Comparison of ENCODE assay signal across 24 cellular contexts in genomic region chr18:50642439-50642838, GRCh38.
"Had no signal": no experiment of that assay in that cellular context is flagged by ENCODE, and none has a peak within 500 bp of the region (broad histone marks: within the 10 kb centered on the region; RNA-seq: fewer than 3 reads in every experiment).

No MANE protein-coding gene starts in this region.

- H3K27me3 ChIP-seq: brain microvascular endothelial cell, esophagus squamous epithelium, gastroesophageal sphincter, heart right ventricle, hepatocyte had no signal

- H3K4me1 ChIP-seq: esophagus squamous epithelium had no signal

- H3K27ac ChIP-seq: brain microvascular endothelial cell, epithelial cell of prostate, esophagus squamous epithelium, gastroesophageal sphincter, heart right ventricle, hepatocyte, WERI-Rb-1 had no signal

- H3K4me3 ChIP-seq: esophagus squamous epithelium, gastroesophageal sphincter, heart right ventricle, hepatocyte had no signal

- H3K9me3 ChIP-seq: esophagus squamous epithelium, gastroesophageal sphincter, heart right ventricle had no signal

- H3K36me3 ChIP-seq: brain microvascular endothelial cell, esophagus squamous epithelium, gastroesophageal sphincter, heart right ventricle, WERI-Rb-1 had no signal

- DNase-seq: activated B cell treated with CpG ODN at 0.5 μM for 24 hours; activated CD4-positive, alpha-beta T cell treated with anti-CD3 and anti-CD28 coated beads for 48 hours; activated CD4-positive, alpha-beta T cell treated with anti-CD3 and anti-CD28 coated beads, Interleukin-2, amount 50 U/mL, for 1 hour; activated CD4-positive, alpha-beta T cell treated with anti-CD3 and anti-CD28 coated beads, Interleukin-2, amount 50 U/mL, for 48 hours; activated CD8-positive, alpha-beta memory T cell treated with anti-CD3 and anti-CD28 coated beads for 24 hours; activated CD8-positive, alpha-beta T cell treated with anti-CD3 and anti-CD28 coated beads for 36 hours; activated effector memory CD4-positive, alpha-beta T cell treated with Interleukin-2 at 50 U/mL for 16 hours; activated gamma-delta T cell treated with Interleukin-2 at 50 U/mL for 16 hours; activated naive CD4-positive, alpha-beta T cell treated with anti-CD3 and anti-CD28 coated beads, Interleukin-2, amount 50 U/mL, for 16 hours; activated naive CD4-positive, alpha-beta T cell treated with Interleukin-2 at 50 U/mL for 16 hours; activated T-cell treated with anti-CD3 and anti-CD28 coated beads, Interleukin-2, amount 50 U/mL, for 4 hours; amniotic stem cell; anterior cingulate cortex; brain microvascular endothelial cell; cerebellar nuclear complex; effector CD8-positive, alpha-beta T cell; esophagus squamous epithelium; foreskin melanocyte; heart right ventricle; T1000; WERI-Rb-1 had no signal
